Comparison of ENCODE assay signal across 21 cellular contexts in the genomic region with DNA sequence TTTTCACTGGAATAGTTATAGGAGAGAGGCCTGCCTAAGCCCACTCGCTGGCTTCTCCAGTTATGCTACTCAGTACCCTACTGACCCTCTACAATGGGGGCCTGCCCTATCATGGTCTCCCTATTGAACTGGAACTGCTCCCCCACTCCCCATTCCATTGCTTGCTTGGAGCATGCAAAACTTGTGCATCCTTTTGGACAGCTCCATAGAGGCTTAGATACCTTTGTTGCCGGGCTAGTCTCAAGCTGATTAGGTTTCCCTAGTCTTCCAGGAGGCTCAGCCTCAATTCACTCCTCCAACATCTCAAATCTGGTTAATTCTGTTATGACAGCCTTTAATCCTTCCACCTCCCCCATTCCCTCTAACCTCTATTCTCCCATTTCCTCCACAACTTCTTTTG.
"Had no signal": no experiment of that assay in that cellular context is flagged by ENCODE, and none has a peak within 500 bp of the region (broad histone marks: within the 10 kb centered on the region; RNA-seq: fewer than 3 reads in every experiment).

No MANE protein-coding gene starts in this region.

- H3K4me2 ChIP-seq: smooth muscle cell had no signal

- H3K27me3 Mint-ChIP-seq: stimulated activated naive CD8-positive, alpha-beta T cell treated with anti-CD3 and anti-CD28 coated beads, Interleukin-15, amount 100 ng/mL, for 72 hours had no signal

- H3K27me3 ChIP-seq: dorsolateral prefrontal cortex, gastrocnemius medialis, neutrophil, pancreas, right lobe of liver, thyroid gland, vagina had no signal

- ATAC-seq: gastrocnemius medialis; left ventricle myocardium superior; natural killer cell; pancreas; right lobe of liver; stimulated activated naive CD8-positive, alpha-beta T cell treated with anti-CD3 and anti-CD28 coated beads, Interleukin-15, amount 100 ng/mL, for 72 hours had no signal

- DNase-seq: cortex of kidney; dorsolateral prefrontal cortex; effector CD4-positive, alpha-beta T cell; foreskin fibroblast; gastrocnemius medialis; left ventricle myocardium superior; lower lobe of right lung; natural killer cell; pancreas; right lobe of liver; stimulated activated CD4-positive, alpha-beta T cell treated with anti-CD3 and anti-CD28 coated beads, Interleukin-12 subunit alpha, Interleukin-12 subunit beta, amount 100 ng/mL, for 4 hours; stimulated activated CD4-positive, alpha-beta T cell treated with anti-CD3 and anti-CD28 coated beads, Interleukin-1b, Interleukin-23, amount 100 ng/mL, for 48 hours; stimulated activated CD4-positive, alpha-beta T cell treated with anti-CD3 and anti-CD28 coated beads, Interleukin-4, amount 100 ng/mL, for 1 hour; stimulated activated CD8-positive, alpha-beta memory T cell treated with anti-CD3 and anti-CD28 coated beads, Interleukin-4, amount 100 ng/mL, for 48 hours; stimulated activated naive CD4-positive, alpha-beta T cell; stimulated activated naive CD8-positive, alpha-beta T cell treated with anti-CD3 and anti-CD28 coated beads, Interleukin-15, amount 100 ng/mL, for 72 hours; thyroid gland; trophoblast cell had no signal

- H3K36me3 ChIP-seq: gastrocnemius medialis, lower lobe of right lung, pancreas, right lobe of liver, thyroid gland, vagina had no signal

- H3K4me1 ChIP-seq: gastrocnemius medialis, lower lobe of right lung, pancreas, right lobe of liver, thyroid gland, vagina had no signal

- H3K9me3 Mint-ChIP-seq: natural killer cell; stimulated activated naive CD8-positive, alpha-beta T cell treated with anti-CD3 and anti-CD28 coated beads, Interleukin-15, amount 100 ng/mL, for 72 hours had no signal

- H3K9me3 ChIP-seq: gastrocnemius medialis, lower lobe of right lung, neutrophil, pancreas, right lobe of liver, thyroid gland, vagina had no signal

- H3K27ac Mint-ChIP-seq: stimulated activated naive CD8-positive, alpha-beta T cell treated with anti-CD3 and anti-CD28 coated beads, Interleukin-15, amount 100 ng/mL, for 72 hours had no signal

- H3K4me1 Mint-ChIP-seq: stimulated activated naive CD8-positive, alpha-beta T cell treated with anti-CD3 and anti-CD28 coated beads, Interleukin-15, amount 100 ng/mL, for 72 hours had no signal

- H3K36me3 Mint-ChIP-seq: natural killer cell had no signal

- H3K4me3 Mint-ChIP-seq: natural killer cell; stimulated activated naive CD8-positive, alpha-beta T cell treated with anti-CD3 and anti-CD28 coated beads, Interleukin-15, amount 100 ng/mL, for 72 hours had no signal

- H3K4me3 ChIP-seq: dorsolateral prefrontal cortex, gastrocnemius medialis, lower lobe of right lung, pancreas, right lobe of liver, smooth muscle cell, thyroid gland, vagina had no signal

- H3K27ac ChIP-seq: dorsolateral prefrontal cortex, gastrocnemius medialis, lower lobe of right lung, neutrophil, pancreas, right lobe of liver, thyroid gland, vagina had no signal
